ENCODE assay signal across 1 cellular context in genomic region chr11:75163917-75164316, GRCh38.
TF ChIP-seq lines count a peak whose summit lies in the region.

No MANE protein-coding gene starts in this region.

TF ChIP-seq in GM23338, 12 proteins besides CTCF, POLR2A, EP300 and RAD21 (continued from another document):
- no peak for TF ChIP-seq ZNF462 (CRISPR knock-in tag; IDR thresholded peaks at IDR 0.05)
- TF ChIP-seq CREB1 (CRISPR knock-in tag; IDR thresholded peaks at IDR 0.05; ENCODE audit: low read depth): no peak
- no peak for TF ChIP-seq ZNF114 (CRISPR knock-in tag; IDR thresholded peaks at IDR 0.05)
- no peak for TF ChIP-seq STAT1 (IDR thresholded peaks at IDR 0.05; ENCODE audit: unreplicated experiment)
- no peak for TF ChIP-seq JUNB (IDR thresholded peaks at IDR 0.05; ENCODE audit: unreplicated experiment)
- no peak for TF ChIP-seq ZNF331 (CRISPR knock-in tag; IDR thresholded peaks at IDR 0.05; ENCODE audit: low read depth)
- TF ChIP-seq NANOG (IDR thresholded peaks at IDR 0.05; ENCODE audit: borderline replicate concordance): no peak
- TF ChIP-seq ETS1 (IDR thresholded peaks at IDR 0.05): no peak
- TF ChIP-seq EZH2 (IDR thresholded peaks at IDR 0.05; ENCODE audit: low read depth, unreplicated experiment): no peak
